Comparison of ENCODE assay signal across 8 cellular contexts in the genomic region with DNA sequence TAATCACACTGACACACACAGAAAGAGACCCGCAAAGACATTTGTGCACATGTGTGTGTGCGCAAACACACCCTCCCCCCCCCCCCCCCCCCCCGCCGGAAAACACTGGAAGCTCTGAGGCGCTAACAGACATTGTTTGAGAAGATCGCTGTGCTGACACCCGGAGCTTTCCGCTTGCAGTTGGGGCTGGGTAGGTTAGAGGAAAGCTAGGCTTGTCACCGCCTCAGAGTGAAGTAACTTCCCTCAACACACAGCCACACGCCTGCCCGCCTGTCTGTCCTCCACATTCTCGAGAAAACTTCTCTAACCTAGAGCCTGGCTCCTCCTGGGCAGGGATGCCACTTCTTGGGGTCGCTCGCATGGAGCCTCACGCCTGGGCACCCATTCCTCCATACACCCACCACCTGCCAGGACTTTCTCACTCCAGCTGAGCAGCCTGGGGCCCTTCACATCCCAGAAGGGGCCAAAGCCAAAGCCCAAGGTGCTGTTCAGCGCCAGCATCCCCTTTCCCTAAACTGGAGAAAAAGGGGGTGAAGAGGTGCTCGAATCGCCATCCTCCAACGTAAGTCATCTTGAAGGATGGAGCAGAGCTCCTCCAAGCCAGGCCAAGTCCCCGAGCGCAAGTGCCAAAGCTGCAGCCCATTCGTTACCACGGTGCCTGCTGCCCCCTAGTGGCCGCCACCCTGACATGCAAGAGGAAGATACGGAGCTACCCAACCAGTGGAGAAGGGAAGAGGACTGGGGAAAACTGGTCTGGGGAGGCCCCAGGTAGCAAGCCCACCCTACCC.
DNase-seq lines count a peak whose midpoint lies in the region; ATAC-seq and TF ChIP-seq lines count a peak whose summit lies in the region.

No MANE protein-coding gene starts in this region.

- CTCF ChIA-PET in PC-9 (lab: Charles Lee): interaction anchor here (0.5 to 3.8 kb wide), 17 partner anchors 17 to 470 kb away, joined by 3 to 37 read pairs (median 3); no protein-coding TSS in a partner anchor

- no TSS peak for BruUV-seq in PC-9 (replicated peaks; lab: Mats Ljungman, UMichigan)

- H3K4me3 ChIP-seq in PC-9: no peak overlapping the region

- H3K4me2 ChIP-seq in PC-9: no peak overlapping the region

- peak; percentile 77 for ATAC-seq in activated T-cell treated with anti-CD3 and anti-CD28 coated beads, Interleukin-2, amount 50 U/mL, for 4 hours
- peak; percentile 81 to 85 (median 82) for ATAC-seq in natural killer cell
- peak; percentile 31 for ATAC-seq in stimulated activated naive CD8-positive, alpha-beta T cell treated with anti-CD3 and anti-CD28 coated beads, Interleukin-15, Interleukin-2, amounts not matched to agents 100 U/mL and 50 U/mL, for 24 hours
- no peak for ATAC-seq in GM18861 (IDR thresholded peaks at IDR 0.05; ENCODE audit: unreplicated experiment)

- TF ChIP-seq CTCF in CD14-positive monocyte (IDR thresholded peaks at IDR 0.05) (peak; percentile 99), HFFc6 (IDR thresholded peaks at IDR 0.05) (peak; percentile 99), PC-9 (conservative IDR thresholded peaks at IDR 0.05) (peak; percentile 97), natural killer cell (IDR thresholded peaks at IDR 0.05) (peak; percentile 97)

- peaks cover 2% of the 10 kb centered on the region; the same call in 1 of the 2 replicates for H3K79me2 ChIP-seq in PC-9 (ENCODE audit: low read depth)

- peaks cover 0 to 2% (median 0%) of the 10 kb centered on the region in 7 donors for H3K9me3 Mint-ChIP-seq in CD14-positive monocyte
- H3K9me3 Mint-ChIP-seq in HFFc6: no peaks in the 10 kb centered on the region
- H3K9me3 Mint-ChIP-seq in activated T-cell treated with anti-CD3 and anti-CD28 coated beads, Interleukin-2, amount 50 U/mL, for 4 hours: no peaks in the 10 kb centered on the region
- H3K9me3 Mint-ChIP-seq in natural killer cell: no peaks in the 10 kb centered on the region

- H3K4me1 ChIP-seq in PC-9 (replicated peaks; ENCODE audit: insufficient read depth): no peaks in the 10 kb centered on the region

- peaks cover 26% of the 10 kb centered on the region for H3K4me1 Mint-ChIP-seq in CD14-positive monocyte
- no peaks in the 10 kb centered on the region; the same call in 1 of the 2 replicates for H3K4me1 Mint-ChIP-seq in HFFc6 (ENCODE audit: low read depth)
- H3K4me1 Mint-ChIP-seq in activated T-cell treated with anti-CD3 and anti-CD28 coated beads, Interleukin-2, amount 50 U/mL, for 4 hours (ENCODE audit: low read depth): peaks cover 4% of the 10 kb centered on the region
- peaks cover 9 to 11% of the 10 kb centered on the region in 2 donors for H3K4me1 Mint-ChIP-seq in natural killer cell

- H4K20me1 ChIP-seq in PC-9 (ENCODE audit: insufficient read depth): peaks cover 8% of the 10 kb centered on the region

- DNase-seq in CD14-positive monocyte (ENCODE audit: low spot score) (peak; percentile 79), HFFc6 (peak; percentile 27), PC-9 (peak; percentile 47 to 62), fibroblast of gingiva (ENCODE audit: low read depth) (peak; percentile 44), natural killer cell (peak; percentile 76)
- DNase-seq in activated T-cell treated with anti-CD3 and anti-CD28 coated beads, Interleukin-2, amount 50 U/mL, for 4 hours: peak; percentile 80
- peak; percentile 85 for DNase-seq in stimulated activated naive CD8-positive, alpha-beta T cell treated with anti-CD3 and anti-CD28 coated beads, Interleukin-15, Interleukin-2, amounts not matched to agents 100 U/mL and 50 U/mL, for 24 hours

- peak overlapping the region; percentile 24 to 62 for H3K4me3 Mint-ChIP-seq in CD14-positive monocyte
- no peak overlapping the region for H3K4me3 Mint-ChIP-seq in HFFc6
- no peak overlapping the region for H3K4me3 Mint-ChIP-seq in activated T-cell treated with anti-CD3 and anti-CD28 coated beads, Interleukin-2, amount 50 U/mL, for 4 hours
- no peak overlapping the region for H3K4me3 Mint-ChIP-seq in natural killer cell

- intact Hi-C loops in CD14-positive monocyte (cut with micrococcal nuclease): loop anchor here (2.0 to 10.0 kb wide), 3 partner anchors 152 to 352 kb away; a partner anchor contains a TSS
- intact Hi-C loops in PC-9 (cut with micrococcal nuclease; ENCODE audit: unreplicated experiment): loop anchor here (5.0 to 10.0 kb wide), 2 partner anchors 392 to 470 kb away; a partner anchor contains a TSS
- intact Hi-C loops in natural killer cell (cut with micrococcal nuclease): loop anchor here (1.0 to 10.0 kb wide), 3 partner anchors 152 to 352 kb away; a partner anchor contains a TSS

- peak overlapping the region; percentile 54 to 89 (median 84) for H3K27ac Mint-ChIP-seq in CD14-positive monocyte
- H3K27ac Mint-ChIP-seq in HFFc6: peak overlapping the region; percentile 18; the same call in 1 of the 2 replicates
- peak overlapping the region; percentile 41 to 46 for H3K27ac Mint-ChIP-seq in natural killer cell

- POLR2A ChIA-PET in PC-9 (lab: Charles Lee; ENCODE audit: unreplicated experiment): no interaction called here

- H3K9me2 ChIP-seq in PC-9 (ENCODE audit: insufficient read depth): no peaks in the 10 kb centered on the region

- H3K27me3 ChIP-seq in PC-9 (ENCODE audit: insufficient read depth, low read depth): no peaks in the 10 kb centered on the region

- H3K9me3 ChIP-seq in PC-9 (ENCODE audit: insufficient read depth, low read depth): no peaks in the 10 kb centered on the region

- no peak overlapping the region for H3K27ac ChIP-seq in PC-9

- no peak overlapping the region for H2AFZ ChIP-seq in PC-9

- peaks cover 23% of the 10 kb centered on the region for H3F3A ChIP-seq in PC-9 (ENCODE audit: insufficient read depth, low read depth)

- 0 out of 2 replicates have a peak, but pooled peaks cover 4% of the 10 kb centered on the region for H3K36me3 ChIP-seq in PC-9 (ENCODE audit: low read depth)

- H3K27me3 Mint-ChIP-seq in CD14-positive monocyte (ENCODE audit: low read depth in 3 of 3): no peaks in the 10 kb centered on the region
- peaks cover 1% of the 10 kb centered on the region; the same call in 1 of the 2 replicates for H3K27me3 Mint-ChIP-seq in HFFc6 (ENCODE audit: insufficient read depth)
- no peaks in the 10 kb centered on the region for H3K27me3 Mint-ChIP-seq in activated T-cell treated with anti-CD3 and anti-CD28 coated beads, Interleukin-2, amount 50 U/mL, for 4 hours (ENCODE audit: low read depth)
- no peaks in the 10 kb centered on the region for H3K27me3 Mint-ChIP-seq in natural killer cell (ENCODE audit: low read depth in 2 of 2)

- H3K36me3 Mint-ChIP-seq in CD14-positive monocyte (peaks cover 55 to 78% of the 10 kb centered on the region in 2 donors), HFFc6 (ENCODE audit: low read depth) (peaks cover 10% of the 10 kb centered on the region), natural killer cell (no peaks in the 10 kb centered on the region)
- peaks cover 13% of the 10 kb centered on the region for H3K36me3 Mint-ChIP-seq in activated T-cell treated with anti-CD3 and anti-CD28 coated beads, Interleukin-2, amount 50 U/mL, for 4 hours (ENCODE audit: insufficient read depth)

Comparison
In these comparisons a context has a peak if more than half of its experiments do, and no peak if none do; other contexts are left out.
1. DNase-seq: peak in every context shown above with its lines; median percentile 85 in stimulated activated naive CD8-positive, alpha-beta T cell treated with anti-CD3 and anti-CD28 coated beads, Interleukin-15, Interleukin-2, amounts not matched to agents 100 U/mL and 50 U/mL, for 24 hours; 80 in activated T-cell treated with anti-CD3 and anti-CD28 coated beads, Interleukin-2, amount 50 U/mL, for 4 hours; 79 in CD14-positive monocyte; 76 in natural killer cell; 54 in PC-9; 44 in fibroblast of gingiva; 27 in HFFc6.
2. H3K27ac Mint-ChIP-seq: peak in every context shown above with its lines; median percentile 84 in CD14-positive monocyte; 44 in natural killer cell; 18 in HFFc6.
3. H3K4me3 Mint-ChIP-seq: peak in CD14-positive monocyte (2 of 2); none in HFFc6 (single experiment), activated T-cell treated with anti-CD3 and anti-CD28 coated beads, Interleukin-2, amount 50 U/mL, for 4 hours (single experiment) and natural killer cell (single experiment).
4. Peak in every context shown above with its lines, with median percentiles within 50 percentile points of each other: CTCF ChIP-seq.